Comparison of ENCODE assay signal across 32 cellular contexts in genomic region chr1:35532497-35533226, GRCh38. TPM values are rescaled to one million over a fixed set of nuclear protein-coding genes. Genes with fewer than 3 reads are reported as not detected.
DNase-seq lines count a peak whose midpoint lies in the region; ATAC-seq and TF ChIP-seq lines count a peak whose summit lies in the region.
"Had no signal": no experiment of that assay in that cellular context is flagged by ENCODE, and none has a peak within 500 bp of the region (broad histone marks: within the 10 kb centered on the region; RNA-seq: fewer than 3 reads in every experiment).

No MANE protein-coding gene starts in this region.

- 100% methylated on average over 1 of the region's 1 CpG; no CpG with 5 or more reads in 1 of the 2 experiments for WGBS in endodermal cell (ENCODE audit: insufficient coverage in 1 of 2, insufficient read length in 1 of 2), 2 experiments

- DNase-seq in AG20443 (ENCODE audit: low spot score) = peak; percentile 17
- peak; percentile 47 for DNase-seq in NCI-H226
- DNase-seq in endodermal cell = no peak
- DNase-seq in mesothelial cell of epicardium (ENCODE audit: low spot score in 2 of 2, unreplicated experiment in 2 of 2) = no peak
- no peak for DNase-seq in activated T-cell treated with anti-CD3 and anti-CD28 coated beads, Interleukin-2, amount 50 U/mL, for 48 hours
- no peak for DNase-seq in NOMO-1 treated with dmso at 0.1 percent for 144 hours (lab: John Stamatoyannopoulos, UW; ENCODE audit: unreplicated experiment)
- DNase-seq in CD4-positive, alpha-beta memory T cell = no peak
- DNase-seq: ACHN; activated CD4-positive, alpha-beta T cell treated with anti-CD3 and anti-CD28 coated beads, Interleukin-2, amount 10 ng/mL, durations not matched to agents 7 days and 5 days; activated naive CD4-positive, alpha-beta T cell treated with anti-CD3 and anti-CD28 coated beads, Interleukin-2, amount 10 ng/mL, durations not matched to agents 7 days and 5 days; amniotic stem cell; COR-L47; foreskin fibroblast; KG1; midbrain; MM.1S; natural killer cell; NCI-H2081 treated with DMSO at 0.1 percent for 48 hours; NCI-H345; ovary; Peyer's patch; retina; SJCRH30; stimulated activated CD4-positive, alpha-beta T cell treated with anti-CD3 and anti-CD28 coated beads, Interleukin-1b, Interleukin-23, amount 100 ng/mL, for 48 hours; stomach; T1000; transverse colon had no signal

- no peak overlapping the region for H3K9ac ChIP-seq in endodermal cell (ENCODE audit: extremely low read depth, low read length, poor library complexity, severe bottlenecking)
- H3K9ac ChIP-seq: BLaER1 had no signal

- H3K4me3 Mint-ChIP-seq in endodermal cell (no peak overlapping the region), mesothelial cell of epicardium (no peak overlapping the region)
- no peak overlapping the region for H3K4me3 Mint-ChIP-seq in CD4-positive, alpha-beta memory T cell
- H3K4me3 Mint-ChIP-seq: activated CD4-positive, alpha-beta T cell treated with anti-CD3 and anti-CD28 coated beads, Interleukin-2, amount 10 ng/mL, durations not matched to agents 7 days and 5 days; activated naive CD4-positive, alpha-beta T cell treated with anti-CD3 and anti-CD28 coated beads, Interleukin-2, amount 10 ng/mL, durations not matched to agents 7 days and 5 days; central memory CD8-positive, alpha-beta T cell; natural killer cell had no signal

- TF ChIP-seq CTCF in endodermal cell (conservative IDR thresholded peaks at IDR 0.05) = no peak
- no peak for TF ChIP-seq CTCF in mesothelial cell of epicardium (IDR thresholded peaks at IDR 0.05; ENCODE audit: unreplicated experiment)

- H3K27ac Mint-ChIP-seq in endodermal cell = no peak overlapping the region
- H3K27ac Mint-ChIP-seq in mesothelial cell of epicardium = peak overlapping the region; percentile 34
- no peak overlapping the region for H3K27ac Mint-ChIP-seq in CD4-positive, alpha-beta memory T cell
- H3K27ac Mint-ChIP-seq: activated CD4-positive, alpha-beta T cell treated with anti-CD3 and anti-CD28 coated beads, Interleukin-2, amount 10 ng/mL, durations not matched to agents 7 days and 5 days; activated naive CD4-positive, alpha-beta T cell treated with anti-CD3 and anti-CD28 coated beads, Interleukin-2, amount 10 ng/mL, durations not matched to agents 7 days and 5 days; natural killer cell had no signal

- intact Hi-C loops in CD4-positive, alpha-beta memory T cell (cut with micrococcal nuclease) = no loop called here

- no peaks in the 10 kb centered on the region for H3K27me3 ChIP-seq in endodermal cell (ENCODE audit: control insufficient read depth, insufficient read depth, low read length, poor library complexity, severe bottlenecking)
- no peaks in the 10 kb centered on the region for H3K27me3 ChIP-seq in CD4-positive, alpha-beta memory T cell (ENCODE audit: insufficient read depth, low read length)
- H3K27me3 ChIP-seq: BLaER1, ovary, Peyer's patch, SJCRH30, stomach, transverse colon had no signal

- POLR2A ChIA-PET in CD4-positive, alpha-beta memory T cell (lab: Charles Lee; ENCODE audit: partially characterized antibody) = no interaction called here

- H3K36me3 Mint-ChIP-seq in endodermal cell (ENCODE audit: low read depth) (peaks cover 46% of the 10 kb centered on the region), mesothelial cell of epicardium (peaks cover 34% of the 10 kb centered on the region)
- peaks cover 37 to 50% of the 10 kb centered on the region in 2 donors for H3K36me3 Mint-ChIP-seq in CD4-positive, alpha-beta memory T cell

- peak overlapping the region; percentile 39 for H3K4me3 ChIP-seq in endodermal cell (ENCODE audit: low read length)
- H3K4me3 ChIP-seq in CD4-positive, alpha-beta memory T cell (ENCODE audit: low read length in 2 of 2) = no peak overlapping the region
- H3K4me3 ChIP-seq: BLaER1, HAP-1, ovary, Peyer's patch, SJCRH30, smooth muscle cell, stomach, transverse colon had no signal

- H3K27ac ChIP-seq in endodermal cell (ENCODE audit: low read depth, low read length) = no peak overlapping the region
- no peak overlapping the region for H3K27ac ChIP-seq in CD4-positive, alpha-beta memory T cell (ENCODE audit: low read depth, low read length)
- H3K27ac ChIP-seq: BLaER1, ovary, Peyer's patch, SJCRH30, stomach, transverse colon had no signal

- CTCF ChIA-PET in CD4-positive, alpha-beta memory T cell (lab: Charles Lee; ENCODE audit: partially characterized antibody) = interaction anchor here (1.6 to 12.1 kb wide), 4 partner anchors 12 to 195 kb away, joined by 3 to 195 read pairs (median 11); no protein-coding TSS in a partner anchor

- peaks cover 43% of the 10 kb centered on the region for H3K36me3 ChIP-seq in endodermal cell (ENCODE audit: control insufficient read depth, insufficient read depth, low read length)
- peaks cover 7% of the 10 kb centered on the region for H3K36me3 ChIP-seq in CD4-positive, alpha-beta memory T cell (ENCODE audit: insufficient read depth, low read length)
- H3K36me3 ChIP-seq: ovary had no signal

- H3K27me3 Mint-ChIP-seq in endodermal cell (ENCODE audit: insufficient read depth) (no peaks in the 10 kb centered on the region), mesothelial cell of epicardium (ENCODE audit: low read depth) (no peaks in the 10 kb centered on the region)
- H3K27me3 Mint-ChIP-seq in CD4-positive, alpha-beta memory T cell = no peaks in the 10 kb centered on the region
- H3K27me3 Mint-ChIP-seq: activated CD4-positive, alpha-beta T cell treated with anti-CD3 and anti-CD28 coated beads, Interleukin-2, amount 10 ng/mL, durations not matched to agents 7 days and 5 days; activated naive CD4-positive, alpha-beta T cell treated with anti-CD3 and anti-CD28 coated beads, Interleukin-2, amount 10 ng/mL, durations not matched to agents 7 days and 5 days; central memory CD8-positive, alpha-beta T cell had no signal

- peaks cover 34% of the 10 kb centered on the region for H3K9me3 Mint-ChIP-seq in endodermal cell
- peaks cover 31% of the 10 kb centered on the region for H3K9me3 Mint-ChIP-seq in mesothelial cell of epicardium
- H3K9me3 Mint-ChIP-seq in CD4-positive, alpha-beta memory T cell = peaks cover 0 to 11% (median 1%) of the 10 kb centered on the region in 8 donors

- ATAC-seq in GM18873 (IDR thresholded peaks at IDR 0.05; ENCODE audit: low FRiP score, unreplicated experiment) = no peak
- ATAC-seq: natural killer cell had no signal

- H3K9me3 ChIP-seq in endodermal cell (ENCODE audit: control insufficient read depth, low read length) = peaks cover 56% of the 10 kb centered on the region
- H3K9me3 ChIP-seq in CD4-positive, alpha-beta memory T cell (ENCODE audit: control insufficient read depth in 1 of 2, low read length in 2 of 2) = no peaks in the 10 kb centered on the region
- H3K9me3 ChIP-seq: ovary, Peyer's patch, SJCRH30, transverse colon had no signal

- H3K4me1 ChIP-seq in endodermal cell (ENCODE audit: control insufficient read depth, insufficient read depth, low read length) = peaks cover 6% of the 10 kb centered on the region
- peaks cover 23% of the 10 kb centered on the region for H3K4me1 ChIP-seq in CD4-positive, alpha-beta memory T cell (ENCODE audit: insufficient read depth, low read length)
- H3K4me1 ChIP-seq: HAP-1, SJCRH30 had no signal

- H3K4me1 Mint-ChIP-seq in endodermal cell = peaks cover 40% of the 10 kb centered on the region
- peaks cover 40% of the 10 kb centered on the region for H3K4me1 Mint-ChIP-seq in mesothelial cell of epicardium
- H3K4me1 Mint-ChIP-seq in CD4-positive, alpha-beta memory T cell = peaks cover 34 to 47% (median 37%) of the 10 kb centered on the region in 4 donors

RNA-seq across cellular contexts. Expression of gene KIAA0319L, which starts 24.5 kb away (rescaled TPM):
- total RNA-seq in endodermal cell (10 to 100 TPM; 68.4 to 77.6 TPM), mesothelial cell of epicardium (64.9 to 73.8 TPM (median 72.5 TPM) in 3 replicates)
- polyA plus RNA-seq in endodermal cell (2013, experiment 1 of 2) = 60.0 TPM
- 50.1 TPM for polyA plus RNA-seq in endodermal cell (2013, experiment 2 of 2)
- total RNA-seq in CD4-positive, alpha-beta memory T cell = 10 to 100 TPM; 79.4 to 82.9 TPM
- 10 to 100 TPM; 12.7 to 29.2 TPM for polyA plus RNA-seq in CD4-positive, alpha-beta memory T cell

RNA-seq across cellular contexts. Expression of gene NCDN, which starts 24.9 kb away (rescaled TPM):
- 10 to 100 TPM; 25.3 to 33.4 TPM for total RNA-seq in endodermal cell
- polyA plus RNA-seq in endodermal cell (2013, experiment 1 of 2) = 17.1 TPM
- polyA plus RNA-seq in endodermal cell (2013, experiment 2 of 2) = 15.9 TPM
- 26.4 to 27.8 TPM (median 26.6 TPM) in 3 replicates for total RNA-seq in mesothelial cell of epicardium
- total RNA-seq in CD4-positive, alpha-beta memory T cell = 10 to 100 TPM; 29.7 to 32.2 TPM
- polyA plus RNA-seq in CD4-positive, alpha-beta memory T cell = 10 to 100 TPM; 13.4 to 18.4 TPM

RNA-seq across cellular contexts. Expression of gene TFAP2E, which starts 40.5 kb away (rescaled TPM):
- total RNA-seq in endodermal cell (under 1 TPM; 0.62 to 0.66 TPM), mesothelial cell of epicardium (2.0 to 2.9 TPM (median 2.4 TPM) in 3 replicates)
- 0.53 TPM for polyA plus RNA-seq in endodermal cell (2013, experiment 1 of 2)
- polyA plus RNA-seq in endodermal cell (2013, experiment 2 of 2) = 0.54 TPM
- 1 to 10 TPM; 2.3 to 2.9 TPM for total RNA-seq in CD4-positive, alpha-beta memory T cell
- under 1 TPM in 1 of 2 donors, not detected in 1; 0.23 TPM for polyA plus RNA-seq in CD4-positive, alpha-beta memory T cell

Comparison
In these comparisons a context has a peak if more than half of its experiments do, and no peak if none do; other contexts are left out.
1. DNase-seq: peak in AG20443 (single experiment) and NCI-H226 (single experiment); none in endodermal cell (single experiment), mesothelial cell of epicardium (0 of 2), activated T-cell treated with anti-CD3 and anti-CD28 coated beads, Interleukin-2, amount 50 U/mL, for 48 hours (0 of 2), NOMO-1 treated with dmso at 0.1 percent for 144 hours (single experiment) and CD4-positive, alpha-beta memory T cell (0 of 5).